ENCODE assay signal across 32 cellular contexts in genomic region chr2:46120792-46121565, GRCh38.
"Had no signal": no experiment of that assay in that cellular context is flagged by ENCODE, and none has a peak within 500 bp of the region (broad histone marks: within the 10 kb centered on the region; RNA-seq: fewer than 3 reads in every experiment).

No MANE protein-coding gene starts in this region.

- H3K36me3 ChIP-seq: brain microvascular endothelial cell, left lung, pancreas, prostate gland, stomach, suprapubic skin, tibial nerve, WERI-Rb-1 had no signal

- H3K27ac Mint-ChIP-seq: activated CD4-positive, alpha-beta memory T cell treated with anti-CD3 and anti-CD28 coated beads, Interleukin-2, amount 10 ng/mL, durations not matched to agents 7 days and 5 days; activated T-cell treated with anti-CD3 and anti-CD28 coated beads, Interleukin-2, amount 50 U/mL, for 24 hours; effector memory CD8-positive, alpha-beta T cell; naive thymus-derived CD8-positive, alpha-beta T cell; stimulated activated naive B cell treated with anti-CD40 and anti-IgM and Interleukin-4, amounts not matched to agents 10 μg/mL and 1 μg/mL and 100 μg/mL, for 72 hours; T-helper 1 cell treated with Interleukin-12 subunit alpha and Interleukin-12 subunit beta and Interleukin-4 antibody, amounts not matched to agents 30 μg/mL and 1 μg/mL, for 36 hours had no signal

- H3K4me1 Mint-ChIP-seq: activated CD4-positive, alpha-beta memory T cell treated with anti-CD3 and anti-CD28 coated beads, Interleukin-2, amount 10 ng/mL, durations not matched to agents 7 days and 5 days; neural crest cell had no signal

- H3K4me1 ChIP-seq: pancreas, prostate gland had no signal

- DNase-seq: activated CD4-positive, alpha-beta memory T cell treated with anti-CD3 and anti-CD28 coated beads, Interleukin-2, amount 10 ng/mL, durations not matched to agents 7 days and 5 days; activated CD4-positive, alpha-beta T cell treated with anti-CD3 and anti-CD28 coated beads, Interleukin-2, amount 10 ng/mL, durations not matched to agents 7 days and 5 days; activated CD8-positive, alpha-beta memory T cell treated with anti-CD3 and anti-CD28 coated beads, Interleukin-2, amount 50 U/mL, for 48 hours; activated gamma-delta T cell treated with Interleukin-2 at 50 U/mL for 16 hours; activated naive CD4-positive, alpha-beta T cell treated with anti-CD3 and anti-CD28 coated beads, Interleukin-2, amount 50 U/mL, for 16 hours; activated T-cell treated with anti-CD3 and anti-CD28 coated beads, Interleukin-2, amount 50 U/mL, for 24 hours; amniotic stem cell; brain microvascular endothelial cell; cortex of kidney; effector memory CD8-positive, alpha-beta T cell; erythroblast; head of caudate nucleus; kidney glomerular epithelial cell; left lung; naive thymus-derived CD8-positive, alpha-beta T cell; nucleus accumbens; pancreas; retina; stimulated activated CD4-positive, alpha-beta T cell treated with anti-CD3 and anti-CD28 coated beads, Interleukin-15, amount 100 ng/mL, for 24 hours; stimulated activated CD4-positive, alpha-beta T cell treated with anti-CD3 and anti-CD28 coated beads, Interleukin-2, amount 100 ng/mL, for 24 hours; stimulated activated naive B cell treated with anti-CD40 and anti-IgM and Interleukin-4, amounts not matched to agents 10 μg/mL and 1 μg/mL and 100 μg/mL, for 72 hours; stomach; T1000; WERI-Rb-1 had no signal

- ATAC-seq: activated CD4-positive, CD25-positive, alpha-beta regulatory T cell treated with anti-CD3 and anti-CD28 coated beads, Interleukin-2, amount 50 U/mL, for 24 hours; effector memory CD8-positive, alpha-beta T cell; left lung; naive thymus-derived CD8-positive, alpha-beta T cell; pancreas; stimulated activated naive B cell treated with anti-CD40 and anti-IgM and Interleukin-4, amounts not matched to agents 10 μg/mL and 1 μg/mL and 100 μg/mL, for 72 hours had no signal

- H3K4me3 ChIP-seq: left lung, pancreas, prostate gland, stomach, suprapubic skin, tibial nerve had no signal

- H3K9me3 ChIP-seq: left lung, pancreas, prostate gland, stomach, suprapubic skin, tibial nerve had no signal

- H3K4me3 Mint-ChIP-seq: activated CD4-positive, alpha-beta memory T cell treated with anti-CD3 and anti-CD28 coated beads, Interleukin-2, amount 10 ng/mL, durations not matched to agents 7 days and 5 days; activated CD4-positive, alpha-beta T cell treated with anti-CD3 and anti-CD28 coated beads, Interleukin-2, amount 10 ng/mL, durations not matched to agents 7 days and 5 days; activated T-cell treated with anti-CD3 and anti-CD28 coated beads, Interleukin-2, amount 50 U/mL, for 24 hours; effector memory CD8-positive, alpha-beta T cell; naive thymus-derived CD8-positive, alpha-beta T cell; neural crest cell; stimulated activated naive B cell treated with anti-CD40 and anti-IgM and Interleukin-4, amounts not matched to agents 10 μg/mL and 1 μg/mL and 100 μg/mL, for 72 hours; T-helper 1 cell treated with Interleukin-12 subunit alpha and Interleukin-12 subunit beta and Interleukin-4 antibody, amounts not matched to agents 30 μg/mL and 1 μg/mL, for 36 hours had no signal

- H3K27ac ChIP-seq: brain microvascular endothelial cell, left lung, pancreas, prostate gland, stomach, suprapubic skin, WERI-Rb-1 had no signal

- H3K27me3 ChIP-seq: brain microvascular endothelial cell, left lung, pancreas, stomach, suprapubic skin, tibial nerve had no signal

- H3K9me3 Mint-ChIP-seq: activated CD4-positive, alpha-beta memory T cell treated with anti-CD3 and anti-CD28 coated beads, Interleukin-2, amount 10 ng/mL, durations not matched to agents 7 days and 5 days; activated CD4-positive, alpha-beta T cell treated with anti-CD3 and anti-CD28 coated beads, Interleukin-2, amount 10 ng/mL, durations not matched to agents 7 days and 5 days; activated T-cell treated with anti-CD3 and anti-CD28 coated beads, Interleukin-2, amount 50 U/mL, for 24 hours; effector memory CD8-positive, alpha-beta T cell; naive thymus-derived CD8-positive, alpha-beta T cell; stimulated activated naive B cell treated with anti-CD40 and anti-IgM and Interleukin-4, amounts not matched to agents 10 μg/mL and 1 μg/mL and 100 μg/mL, for 72 hours; T-helper 1 cell treated with Interleukin-12 subunit alpha and Interleukin-12 subunit beta and Interleukin-4 antibody, amounts not matched to agents 30 μg/mL and 1 μg/mL, for 36 hours had no signal

- H3K27me3 Mint-ChIP-seq: activated CD4-positive, alpha-beta memory T cell treated with anti-CD3 and anti-CD28 coated beads, Interleukin-2, amount 10 ng/mL, durations not matched to agents 7 days and 5 days; activated CD4-positive, alpha-beta T cell treated with anti-CD3 and anti-CD28 coated beads, Interleukin-2, amount 10 ng/mL, durations not matched to agents 7 days and 5 days; activated T-cell treated with anti-CD3 and anti-CD28 coated beads, Interleukin-2, amount 50 U/mL, for 24 hours; effector memory CD8-positive, alpha-beta T cell; naive thymus-derived CD8-positive, alpha-beta T cell; stimulated activated naive B cell treated with anti-CD40 and anti-IgM and Interleukin-4, amounts not matched to agents 10 μg/mL and 1 μg/mL and 100 μg/mL, for 72 hours had no signal

- FAIRE-seq: astrocyte, pancreas, urothelium cell line had no signal
